Comparison of ENCODE assay signal across 1 cellular context in the genomic region with DNA sequence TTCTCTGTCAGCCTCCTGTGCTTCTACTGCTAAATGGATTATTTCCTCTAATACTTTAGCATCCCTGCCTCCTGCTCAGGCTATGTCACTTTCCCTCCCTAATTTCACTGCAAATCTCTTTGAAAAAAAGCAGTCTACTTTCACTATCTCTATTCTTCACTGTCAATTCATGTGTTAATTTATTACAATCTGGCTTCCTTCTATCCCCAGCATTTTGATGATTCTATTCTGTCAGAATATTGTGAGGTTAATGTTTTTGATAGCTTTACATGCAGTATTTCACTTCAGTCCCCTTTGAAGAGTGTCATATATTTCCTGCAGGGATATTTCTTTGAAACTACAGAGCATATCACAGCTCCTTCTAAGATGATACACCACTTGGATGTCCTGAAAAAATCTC.
TF ChIP-seq lines count a peak whose summit lies in the region.

No MANE protein-coding gene starts in this region.

TF ChIP-seq in WTC11, 78 proteins besides CTCF, POLR2A, EP300 and RAD21:
- TF ChIP-seq, protein P1, sequence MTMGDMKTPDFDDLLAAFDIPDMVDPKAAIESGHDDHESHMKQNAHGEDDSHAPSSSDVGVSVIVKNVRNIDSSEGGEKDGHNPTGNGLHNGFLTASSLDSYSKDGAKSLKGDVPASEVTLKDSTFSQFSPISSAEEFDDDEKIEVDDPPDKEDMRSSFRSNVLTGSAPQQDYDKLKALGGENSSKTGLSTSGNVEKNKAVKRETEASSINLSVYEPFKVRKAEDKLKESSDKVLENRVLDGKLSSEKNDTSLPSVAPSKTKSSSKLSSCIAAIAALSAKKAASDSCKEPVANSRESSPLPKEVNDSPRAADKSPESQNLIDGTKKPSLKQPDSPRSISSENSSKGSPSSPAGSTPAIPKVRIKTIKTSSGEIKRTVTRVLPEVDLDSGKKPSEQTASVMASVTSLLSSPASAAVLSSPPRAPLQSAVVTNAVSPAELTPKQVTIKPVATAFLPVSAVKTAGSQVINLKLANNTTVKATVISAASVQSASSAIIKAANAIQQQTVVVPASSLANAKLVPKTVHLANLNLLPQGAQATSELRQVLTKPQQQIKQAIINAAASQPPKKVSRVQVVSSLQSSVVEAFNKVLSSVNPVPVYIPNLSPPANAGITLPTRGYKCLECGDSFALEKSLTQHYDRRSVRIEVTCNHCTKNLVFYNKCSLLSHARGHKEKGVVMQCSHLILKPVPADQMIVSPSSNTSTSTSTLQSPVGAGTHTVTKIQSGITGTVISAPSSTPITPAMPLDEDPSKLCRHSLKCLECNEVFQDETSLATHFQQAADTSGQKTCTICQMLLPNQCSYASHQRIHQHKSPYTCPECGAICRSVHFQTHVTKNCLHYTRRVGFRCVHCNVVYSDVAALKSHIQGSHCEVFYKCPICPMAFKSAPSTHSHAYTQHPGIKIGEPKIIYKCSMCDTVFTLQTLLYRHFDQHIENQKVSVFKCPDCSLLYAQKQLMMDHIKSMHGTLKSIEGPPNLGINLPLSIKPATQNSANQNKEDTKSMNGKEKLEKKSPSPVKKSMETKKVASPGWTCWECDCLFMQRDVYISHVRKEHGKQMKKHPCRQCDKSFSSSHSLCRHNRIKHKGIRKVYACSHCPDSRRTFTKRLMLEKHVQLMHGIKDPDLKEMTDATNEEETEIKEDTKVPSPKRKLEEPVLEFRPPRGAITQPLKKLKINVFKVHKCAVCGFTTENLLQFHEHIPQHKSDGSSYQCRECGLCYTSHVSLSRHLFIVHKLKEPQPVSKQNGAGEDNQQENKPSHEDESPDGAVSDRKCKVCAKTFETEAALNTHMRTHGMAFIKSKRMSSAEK (CRISPR knock-in tag; IDR thresholded peaks at IDR 0.05; ENCODE audit: borderline replicate concordance): no peak
- TF ChIP-seq OVOL2 (CRISPR knock-in tag; IDR thresholded peaks at IDR 0.05; ENCODE audit: borderline replicate concordance) (no peak), GRHL2 (CRISPR knock-in tag; IDR thresholded peaks at IDR 0.05; ENCODE audit: insufficient replicate concordance, severe bottlenecking) (no peak), ZNF121 (CRISPR knock-in tag; IDR thresholded peaks at IDR 0.05) (no peak)
- TF ChIP-seq, protein P2, sequence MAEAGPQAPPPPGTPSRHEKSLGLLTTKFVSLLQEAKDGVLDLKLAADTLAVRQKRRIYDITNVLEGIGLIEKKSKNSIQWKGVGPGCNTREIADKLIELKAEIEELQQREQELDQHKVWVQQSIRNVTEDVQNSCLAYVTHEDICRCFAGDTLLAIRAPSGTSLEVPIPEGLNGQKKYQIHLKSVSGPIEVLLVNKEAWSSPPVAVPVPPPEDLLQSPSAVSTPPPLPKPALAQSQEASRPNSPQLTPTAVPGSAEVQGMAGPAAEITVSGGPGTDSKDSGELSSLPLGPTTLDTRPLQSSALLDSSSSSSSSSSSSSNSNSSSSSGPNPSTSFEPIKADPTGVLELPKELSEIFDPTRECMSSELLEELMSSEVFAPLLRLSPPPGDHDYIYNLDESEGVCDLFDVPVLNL (CRISPR knock-in tag; IDR thresholded peaks at IDR 0.05; ENCODE audit: borderline replicate concordance, low read depth): no peak
